1 cellular context compared by ENCODE assay signal in genomic region chr2:70301344-70302194, GRCh38.
TF ChIP-seq lines count a peak whose summit lies in the region.

Gene FAM136A (minus strand): TSS chr2:70302067. CDS start chr2:70302011, 56 bp downstream.

TF ChIP-seq in K562, 482 proteins besides CTCF, POLR2A, EP300 and RAD21 (continued from another document and continues in another):
- TF ChIP-seq, protein P1, sequence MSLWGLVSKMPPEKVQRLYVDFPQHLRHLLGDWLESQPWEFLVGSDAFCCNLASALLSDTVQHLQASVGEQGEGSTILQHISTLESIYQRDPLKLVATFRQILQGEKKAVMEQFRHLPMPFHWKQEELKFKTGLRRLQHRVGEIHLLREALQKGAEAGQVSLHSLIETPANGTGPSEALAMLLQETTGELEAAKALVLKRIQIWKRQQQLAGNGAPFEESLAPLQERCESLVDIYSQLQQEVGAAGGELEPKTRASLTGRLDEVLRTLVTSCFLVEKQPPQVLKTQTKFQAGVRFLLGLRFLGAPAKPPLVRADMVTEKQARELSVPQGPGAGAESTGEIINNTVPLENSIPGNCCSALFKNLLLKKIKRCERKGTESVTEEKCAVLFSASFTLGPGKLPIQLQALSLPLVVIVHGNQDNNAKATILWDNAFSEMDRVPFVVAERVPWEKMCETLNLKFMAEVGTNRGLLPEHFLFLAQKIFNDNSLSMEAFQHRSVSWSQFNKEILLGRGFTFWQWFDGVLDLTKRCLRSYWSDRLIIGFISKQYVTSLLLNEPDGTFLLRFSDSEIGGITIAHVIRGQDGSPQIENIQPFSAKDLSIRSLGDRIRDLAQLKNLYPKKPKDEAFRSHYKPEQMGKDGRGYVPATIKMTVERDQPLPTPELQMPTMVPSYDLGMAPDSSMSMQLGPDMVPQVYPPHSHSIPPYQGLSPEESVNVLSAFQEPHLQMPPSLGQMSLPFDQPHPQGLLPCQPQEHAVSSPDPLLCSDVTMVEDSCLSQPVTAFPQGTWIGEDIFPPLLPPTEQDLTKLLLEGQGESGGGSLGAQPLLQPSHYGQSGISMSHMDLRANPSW (CRISPR knock-in tag; IDR thresholded peaks at IDR 0.05), result no peak
- TF ChIP-seq CSDE1 (IDR thresholded peaks at IDR 0.05) (peak in 1 of 2 experiments; percentile 54; a peak in 1 of 4 replicates), CEBPG (CRISPR knock-in tag; IDR thresholded peaks at IDR 0.05) (no peak), CEBPG (tag; conservative IDR thresholded peaks at IDR 0.05 in 1 of 2, IDR thresholded peaks at IDR 0.05 in 1 of 2) (no peak), MXI1 (IDR thresholded peaks at IDR 0.05; ENCODE audit: low read depth, low read length) (no peak), RUNX1 (IDR thresholded peaks at IDR 0.05; ENCODE audit: low read depth) (no peak), DEAF1 (CRISPR knock-in tag; IDR thresholded peaks at IDR 0.05) (no peak), NFE2L1 (tag; IDR thresholded peaks at IDR 0.05; ENCODE audit: borderline replicate concordance, low read depth) (no peak), ARID4B (CRISPR knock-in tag; IDR thresholded peaks at IDR 0.05) (peak; percentile 64; the same call in 1 of the 2 replicates), EHMT2 (IDR thresholded peaks at IDR 0.05) (no peak), ZNF3 (CRISPR knock-in tag; IDR thresholded peaks at IDR 0.05) (no peak), NCOA6 (IDR thresholded peaks at IDR 0.05) (no peak), RFX5 (IDR thresholded peaks at IDR 0.05; ENCODE audit: low read depth, low read length) (no peak), RBBP5 (IDR thresholded peaks at IDR 0.05; ENCODE audit: borderline replicate concordance, insufficient read depth, low read length, poor library complexity, severe bottlenecking) (peak; percentile 74), ZNF589 (CRISPR knock-in tag; IDR thresholded peaks at IDR 0.05; ENCODE audit: low read depth) (no peak), FOXJ3 (CRISPR knock-in tag; IDR thresholded peaks at IDR 0.05) (no peak), PHB2 (IDR thresholded peaks at IDR 0.05; ENCODE audit: low read depth) (no peak), MTA2 (IDR thresholded peaks at IDR 0.05; ENCODE audit: low read depth) (peak; percentile 46; the same call in 1 of the 2 replicates), HMGXB4 (CRISPR knock-in tag; IDR thresholded peaks at IDR 0.05) (peak; percentile 87), SMAD1 (IDR thresholded peaks at IDR 0.05; ENCODE audit: low read depth, low read length, partially characterized antibody) (no peak), ZBTB26 (CRISPR knock-in tag; IDR thresholded peaks at IDR 0.05) (no peak), PHF21A (IDR thresholded peaks at IDR 0.05; ENCODE audit: borderline replicate concordance, low read depth) (no peak), ZFP36 (IDR thresholded peaks at IDR 0.05; ENCODE audit: low read depth, low read length, partially characterized antibody) (no peak), CEBPB (tag; IDR thresholded peaks at IDR 0.05) (no peak), ZNF707 (CRISPR knock-in tag; conservative IDR thresholded peaks at IDR 0.05) (no peak), ZBED1 (IDR thresholded peaks at IDR 0.05) (no peak; the same call in none of the 2 replicates), GABPB1 (CRISPR knock-in tag; IDR thresholded peaks at IDR 0.05) (peak; percentile 67; the same call in 1 of the 2 replicates), MIER1 (IDR thresholded peaks at IDR 0.05; ENCODE audit: low read depth) (no peak), RBM34 (IDR thresholded peaks at IDR 0.05; ENCODE audit: borderline replicate concordance, insufficient read depth, low read length) (no peak), SMARCA4 (IDR thresholded peaks at IDR 0.05) (peak; percentile 54), GATA2 (CRISPR knock-in tag; IDR thresholded peaks at IDR 0.05) (no peak), RAD51 (IDR thresholded peaks at IDR 0.05; ENCODE audit: borderline replicate concordance, low read depth) (no peak), ZNF695 (CRISPR knock-in tag; IDR thresholded peaks at IDR 0.05) (0 out of 2 replicates have a peak, but pooled peaks have one; percentile 56), ZEB2 (IDR thresholded peaks at IDR 0.05) (0 out of 2 replicates have a peak, but pooled peaks have one; percentile 31), EP400 (IDR thresholded peaks at IDR 0.05) (peak; percentile 81), PTRF (tag; IDR thresholded peaks at IDR 0.05) (no peak), NCOA4 (IDR thresholded peaks at IDR 0.05; ENCODE audit: partially characterized antibody) (no peak), ETV1 (tag; conservative IDR thresholded peaks at IDR 0.05; ENCODE audit: low read depth) (peak; percentile 79), PHF8 (IDR thresholded peaks at IDR 0.05; ENCODE audit: borderline replicate concordance, low read length) (peak; percentile 80; the same call in 1 of the 2 replicates), MYNN (IDR thresholded peaks at IDR 0.05) (no peak), MYNN (CRISPR knock-in tag; IDR thresholded peaks at IDR 0.05) (no peak)
- TF ChIP-seq, protein P2, sequence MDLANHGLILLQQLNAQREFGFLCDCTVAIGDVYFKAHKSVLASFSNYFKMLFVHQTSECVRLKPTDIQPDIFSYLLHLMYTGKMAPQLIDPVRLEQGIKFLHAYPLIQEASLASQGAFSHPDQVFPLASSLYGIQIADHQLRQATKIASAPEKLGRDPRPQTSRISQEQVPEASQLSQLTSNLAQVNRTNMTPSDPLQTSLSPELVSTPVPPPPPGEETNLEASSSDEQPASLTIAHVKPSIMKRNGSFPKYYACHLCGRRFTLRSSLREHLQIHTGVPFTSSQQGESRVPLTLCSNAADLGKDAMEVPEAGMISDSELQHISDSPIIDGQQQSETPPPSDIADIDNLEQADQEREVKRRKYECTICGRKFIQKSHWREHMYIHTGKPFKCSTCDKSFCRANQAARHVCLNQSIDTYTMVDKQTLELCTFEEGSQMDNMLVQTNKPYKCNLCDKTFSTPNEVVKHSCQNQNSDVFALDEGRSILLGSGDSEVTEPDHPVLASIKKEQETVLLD (IDR thresholded peaks at IDR 0.05), result 0 out of 2 replicates have a peak, but pooled peaks have one; percentile 11
- TF ChIP-seq, protein P3, sequence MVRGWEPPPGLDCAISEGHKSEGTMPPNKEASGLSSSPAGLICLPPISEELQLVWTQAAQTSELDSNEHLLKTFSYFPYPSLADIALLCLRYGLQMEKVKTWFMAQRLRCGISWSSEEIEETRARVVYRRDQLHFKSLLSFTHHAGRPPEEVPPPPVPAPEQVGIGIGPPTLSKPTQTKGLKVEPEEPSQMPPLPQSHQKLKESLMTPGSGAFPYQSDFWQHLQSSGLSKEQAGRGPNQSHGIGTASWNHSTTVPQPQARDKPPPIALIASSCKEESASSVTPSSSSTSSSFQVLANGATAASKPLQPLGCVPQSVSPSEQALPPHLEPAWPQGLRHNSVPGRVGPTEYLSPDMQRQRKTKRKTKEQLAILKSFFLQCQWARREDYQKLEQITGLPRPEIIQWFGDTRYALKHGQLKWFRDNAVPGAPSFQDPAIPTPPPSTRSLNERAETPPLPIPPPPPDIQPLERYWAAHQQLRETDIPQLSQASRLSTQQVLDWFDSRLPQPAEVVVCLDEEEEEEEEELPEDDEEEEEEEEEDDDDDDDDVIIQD (CRISPR knock-in tag; IDR thresholded peaks at IDR 0.05), result no peak
- TF ChIP-seq, protein P4, sequence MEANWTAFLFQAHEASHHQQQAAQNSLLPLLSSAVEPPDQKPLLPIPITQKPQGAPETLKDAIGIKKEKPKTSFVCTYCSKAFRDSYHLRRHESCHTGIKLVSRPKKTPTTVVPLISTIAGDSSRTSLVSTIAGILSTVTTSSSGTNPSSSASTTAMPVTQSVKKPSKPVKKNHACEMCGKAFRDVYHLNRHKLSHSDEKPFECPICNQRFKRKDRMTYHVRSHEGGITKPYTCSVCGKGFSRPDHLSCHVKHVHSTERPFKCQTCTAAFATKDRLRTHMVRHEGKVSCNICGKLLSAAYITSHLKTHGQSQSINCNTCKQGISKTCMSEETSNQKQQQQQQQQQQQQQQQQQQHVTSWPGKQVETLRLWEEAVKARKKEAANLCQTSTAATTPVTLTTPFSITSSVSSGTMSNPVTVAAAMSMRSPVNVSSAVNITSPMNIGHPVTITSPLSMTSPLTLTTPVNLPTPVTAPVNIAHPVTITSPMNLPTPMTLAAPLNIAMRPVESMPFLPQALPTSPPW (CRISPR knock-in tag; IDR thresholded peaks at IDR 0.05), result peak; percentile 79
- TF ChIP-seq, protein P5, sequence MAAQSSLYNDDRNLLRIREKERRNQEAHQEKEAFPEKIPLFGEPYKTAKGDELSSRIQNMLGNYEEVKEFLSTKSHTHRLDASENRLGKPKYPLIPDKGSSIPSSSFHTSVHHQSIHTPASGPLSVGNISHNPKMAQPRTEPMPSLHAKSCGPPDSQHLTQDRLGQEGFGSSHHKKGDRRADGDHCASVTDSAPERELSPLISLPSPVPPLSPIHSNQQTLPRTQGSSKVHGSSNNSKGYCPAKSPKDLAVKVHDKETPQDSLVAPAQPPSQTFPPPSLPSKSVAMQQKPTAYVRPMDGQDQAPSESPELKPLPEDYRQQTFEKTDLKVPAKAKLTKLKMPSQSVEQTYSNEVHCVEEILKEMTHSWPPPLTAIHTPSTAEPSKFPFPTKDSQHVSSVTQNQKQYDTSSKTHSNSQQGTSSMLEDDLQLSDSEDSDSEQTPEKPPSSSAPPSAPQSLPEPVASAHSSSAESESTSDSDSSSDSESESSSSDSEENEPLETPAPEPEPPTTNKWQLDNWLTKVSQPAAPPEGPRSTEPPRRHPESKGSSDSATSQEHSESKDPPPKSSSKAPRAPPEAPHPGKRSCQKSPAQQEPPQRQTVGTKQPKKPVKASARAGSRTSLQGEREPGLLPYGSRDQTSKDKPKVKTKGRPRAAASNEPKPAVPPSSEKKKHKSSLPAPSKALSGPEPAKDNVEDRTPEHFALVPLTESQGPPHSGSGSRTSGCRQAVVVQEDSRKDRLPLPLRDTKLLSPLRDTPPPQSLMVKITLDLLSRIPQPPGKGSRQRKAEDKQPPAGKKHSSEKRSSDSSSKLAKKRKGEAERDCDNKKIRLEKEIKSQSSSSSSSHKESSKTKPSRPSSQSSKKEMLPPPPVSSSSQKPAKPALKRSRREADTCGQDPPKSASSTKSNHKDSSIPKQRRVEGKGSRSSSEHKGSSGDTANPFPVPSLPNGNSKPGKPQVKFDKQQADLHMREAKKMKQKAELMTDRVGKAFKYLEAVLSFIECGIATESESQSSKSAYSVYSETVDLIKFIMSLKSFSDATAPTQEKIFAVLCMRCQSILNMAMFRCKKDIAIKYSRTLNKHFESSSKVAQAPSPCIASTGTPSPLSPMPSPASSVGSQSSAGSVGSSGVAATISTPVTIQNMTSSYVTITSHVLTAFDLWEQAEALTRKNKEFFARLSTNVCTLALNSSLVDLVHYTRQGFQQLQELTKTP (IDR thresholded peaks at IDR 0.05; ENCODE audit: low read depth in 1 of 2, partially characterized antibody in 2 of 2), result no peak
